ENCODE assay signal across 10 cellular contexts in the genomic region with DNA sequence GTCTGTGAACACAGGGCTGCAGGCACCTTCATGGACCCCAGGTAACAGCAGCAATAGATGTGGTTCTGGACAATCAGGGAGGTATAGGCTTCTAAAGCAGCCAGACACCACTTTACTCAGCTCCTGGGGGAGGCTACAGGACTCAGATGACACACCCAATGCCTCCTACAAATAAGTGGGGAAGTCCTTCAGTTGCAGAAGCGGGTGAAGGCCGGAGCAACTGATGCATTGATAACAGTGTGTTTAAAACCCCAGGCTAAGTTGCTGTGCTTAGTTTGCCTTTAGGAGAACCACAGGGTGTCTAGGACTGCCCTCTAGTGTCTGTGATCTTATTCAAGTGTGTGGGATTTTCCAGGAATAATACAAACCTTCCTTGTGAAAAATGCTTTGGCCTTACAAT. TPM values are rescaled to one million over a fixed set of nuclear protein-coding genes. Genes with fewer than 3 reads are reported as not detected.
A peak's percentile ranks its signal among the peaks of the same experiment; 100 is the strongest.
DNase-seq lines count a peak whose midpoint lies in the region; ATAC-seq and TF ChIP-seq lines count a peak whose summit lies in the region.
"Had no signal": no experiment of that assay in that cellular context is flagged by ENCODE, and none has a peak within 500 bp of the region (broad histone marks: within the 10 kb centered on the region; RNA-seq: fewer than 3 reads in every experiment).

No MANE protein-coding gene starts in this region.

- CTCF ChIA-PET in GM10248 (lab: Yijun Ruan, JAX), result interaction anchor here (1.3 to 2.3 kb wide), 9 partner anchors 13 to 297 kb away, joined by 3 to 9 read pairs (median 5); no protein-coding TSS in a partner anchor

- peak; percentile 65 to 80 (median 74) for ATAC-seq in right lobe of liver
- no peak for ATAC-seq in natural killer cell treated with Interleukin-12 subunit alpha and Interleukin-12 subunit beta and Interleukin-15 and Interleukin-18, amount 100 ng/mL, for 72 hours
- no peak for ATAC-seq in HG03571 (IDR thresholded peaks at IDR 0.05; ENCODE audit: unreplicated experiment)

- POLR2A ChIA-PET in GM10248 (lab: Yijun Ruan, JAX), result no interaction called here

- H3K27me3 Mint-ChIP-seq in natural killer cell treated with Interleukin-12 subunit alpha and Interleukin-12 subunit beta and Interleukin-15 and Interleukin-18, amount 100 ng/mL, for 72 hours, result peaks cover 14 to 30% of the 10 kb centered on the region in 2 donors

- no peaks in the 10 kb centered on the region for H3K36me3 ChIP-seq in right lobe of liver

- intact Hi-C loops in right lobe of liver (cut with DNase I), result loop anchor here in 1 of 2 donors (10.0 kb wide), 1 partner anchor 291 kb away; no protein-coding TSS in a partner anchor

- H3K4me1 Mint-ChIP-seq in natural killer cell treated with Interleukin-12 subunit alpha and Interleukin-12 subunit beta and Interleukin-15 and Interleukin-18, amount 100 ng/mL, for 72 hours (ENCODE audit: low read depth in 2 of 2), result no peaks in the 10 kb centered on the region

- no peaks in the 10 kb centered on the region for H3K36me3 Mint-ChIP-seq in natural killer cell treated with Interleukin-12 subunit alpha and Interleukin-12 subunit beta and Interleukin-15 and Interleukin-18, amount 100 ng/mL, for 72 hours

- peak; percentile 79 for TF ChIP-seq CTCF in 22Rv1 (IDR thresholded peaks at IDR 0.05)
- TF ChIP-seq CTCF in GM10248 (IDR thresholded peaks at IDR 0.05; ENCODE audit: control extremely low read depth, extremely low read depth, low read depth, missing control alignments), result peak; percentile 46
- TF ChIP-seq CTCF in cardiac fibroblast (IDR thresholded peaks at IDR 0.05; ENCODE audit: low read depth, low read length), result peak; percentile 61
- TF ChIP-seq CTCF in right lobe of liver (IDR thresholded peaks at IDR 0.05), result peak; percentile 39 to 58 (median 49)

- TF ChIP-seq POLR2A in right lobe of liver (IDR thresholded peaks at IDR 0.05), result no peak

- H3K4me1 ChIP-seq in right lobe of liver, result no peaks in the 10 kb centered on the region

- DNase-seq in GM10248 (ENCODE audit: extremely low spot score), result peak; percentile 38
- peak; percentile 48 for DNase-seq in MV-4-11 (lab: John Stamatoyannopoulos, UW)
- peak; percentile 72 to 78 for DNase-seq in cardiac fibroblast (ENCODE audit: low read depth in 2 of 2)
- DNase-seq in right lobe of liver, result no peak
- no peak for DNase-seq in natural killer cell treated with Interleukin-12 subunit alpha and Interleukin-12 subunit beta and Interleukin-15 and Interleukin-18, amount 100 ng/mL, for 72 hours (ENCODE audit: low spot score)
- DNase-seq in GDM1 (lab: John Stamatoyannopoulos, UW), result no peak

- H3K4me3 Mint-ChIP-seq in natural killer cell treated with Interleukin-12 subunit alpha and Interleukin-12 subunit beta and Interleukin-15 and Interleukin-18, amount 100 ng/mL, for 72 hours, result no peak overlapping the region
- H3K4me3 Mint-ChIP-seq: dendritic cell treated with granulocyte-macrophage colony-stimulating factor and Interleukin-4, amounts not matched to agents 40 ng/mL and 50 ng/mL, for 4 days; stimulated activated naive CD8-positive, alpha-beta T cell treated with anti-CD3 and anti-CD28 coated beads, Interleukin-15, Interleukin-2, amounts not matched to agents 100 ng/mL and 50 ng/mL, for 24 hours had no signal

- no peaks in the 10 kb centered on the region for H3K9me3 Mint-ChIP-seq in natural killer cell treated with Interleukin-12 subunit alpha and Interleukin-12 subunit beta and Interleukin-15 and Interleukin-18, amount 100 ng/mL, for 72 hours
- H3K9me3 Mint-ChIP-seq: dendritic cell treated with granulocyte-macrophage colony-stimulating factor and Interleukin-4, amounts not matched to agents 40 ng/mL and 50 ng/mL, for 4 days had no signal

- no peaks in the 10 kb centered on the region for H3K27me3 ChIP-seq in right lobe of liver

- H3K27ac Mint-ChIP-seq in natural killer cell treated with Interleukin-12 subunit alpha and Interleukin-12 subunit beta and Interleukin-15 and Interleukin-18, amount 100 ng/mL, for 72 hours, result no peak overlapping the region
- H3K27ac Mint-ChIP-seq: dendritic cell treated with granulocyte-macrophage colony-stimulating factor and Interleukin-4, amounts not matched to agents 40 ng/mL and 50 ng/mL, for 4 days; stimulated activated naive CD8-positive, alpha-beta T cell treated with anti-CD3 and anti-CD28 coated beads, Interleukin-15, Interleukin-2, amounts not matched to agents 100 ng/mL and 50 ng/mL, for 24 hours had no signal

- no peak overlapping the region for H3K27ac ChIP-seq in 22Rv1
- H3K27ac ChIP-seq in right lobe of liver, result no peak overlapping the region

- WGBS in right lobe of liver (ENCODE audit: insufficient coverage, low coverage, low lambda C conversion rate, missing lambda C conversion rate), result 15% methylated on average over 2 of the region's 2 CpGs

- H3K4me3 ChIP-seq in cardiac fibroblast (replicated peaks in 1 of 2; ENCODE audit: low read depth in 2 of 2, low read length in 2 of 2) (no peak overlapping the region), right lobe of liver (no peak overlapping the region)

- H3K9me3 ChIP-seq in right lobe of liver, result no peaks in the 10 kb centered on the region

RNA-seq across cellular contexts. Expression of a gene that starts 5.9 kb away (rescaled TPM):
- total RNA-seq in right lobe of liver, result under 1 TPM; 0.18 to 0.80 (median 0.36) TPM
- not detected for total RNA-seq in natural killer cell treated with Interleukin-12 subunit alpha and Interleukin-12 subunit beta and Interleukin-15 and Interleukin-18, amount 100 ng/mL, for 72 hours

Comparison
In these comparisons a context has a peak if more than half of its experiments do, and no peak if none do; other contexts are left out.
1. DNase-seq: peak in GM10248 (single experiment), MV-4-11 (single experiment) and cardiac fibroblast (2 of 2); none in right lobe of liver (0 of 3), natural killer cell treated with Interleukin-12 subunit alpha and Interleukin-12 subunit beta and Interleukin-15 and Interleukin-18, amount 100 ng/mL, for 72 hours (single experiment) and GDM1 (single experiment).
2. ATAC-seq: peak in right lobe of liver (4 of 4); none in natural killer cell treated with Interleukin-12 subunit alpha and Interleukin-12 subunit beta and Interleukin-15 and Interleukin-18, amount 100 ng/mL, for 72 hours (0 of 2) and HG03571 (single experiment).
3. Peak in every context shown above with its lines, with median percentiles within 50 percentile points of each other: CTCF ChIP-seq.